Comparison of ENCODE assay signal across 1 cellular context in the genomic region with DNA sequence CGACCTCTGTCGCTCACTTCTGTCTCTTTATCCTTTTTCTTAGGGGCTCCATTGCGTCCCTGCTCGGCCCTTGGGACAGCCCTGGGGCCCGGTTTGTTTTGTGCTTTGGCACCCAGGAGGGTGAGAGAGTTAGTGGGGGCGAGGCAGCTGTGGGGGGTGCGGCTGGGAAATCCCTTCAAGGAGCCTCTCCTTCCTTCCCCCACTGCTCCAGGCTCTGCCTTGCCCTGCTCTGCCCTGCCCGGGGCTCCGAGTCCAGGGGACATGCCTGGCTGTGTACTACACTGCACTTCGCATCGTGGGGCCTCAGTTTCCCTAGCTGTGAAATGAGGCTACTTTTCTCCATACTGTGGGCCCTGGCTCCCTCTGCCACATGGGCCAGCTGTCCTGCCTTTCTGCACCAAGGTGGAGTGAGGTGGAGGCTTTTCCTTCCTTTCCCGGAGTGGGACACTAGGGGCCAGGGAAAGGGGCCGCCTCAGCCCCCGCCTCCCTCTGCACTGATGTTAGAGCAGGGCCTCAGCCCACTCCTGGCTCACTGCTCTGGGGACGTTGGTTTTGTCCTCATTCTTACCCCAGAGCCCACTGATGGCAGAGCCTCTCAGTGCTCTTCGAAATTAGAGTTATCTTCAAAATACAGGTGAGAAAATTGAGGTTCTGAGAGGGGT.
TF ChIP-seq lines count a peak whose summit lies in the region.

No MANE protein-coding gene starts in this region.

TF ChIP-seq in H1, 55 proteins besides CTCF, POLR2A, EP300 and RAD21:
- TF ChIP-seq CREB1 (IDR thresholded peaks at IDR 0.05) (no peak), RXRA (IDR thresholded peaks at IDR 0.05; ENCODE audit: insufficient read depth, low read depth, low read length) (no peak), FOSL1 (IDR thresholded peaks at IDR 0.05; ENCODE audit: insufficient read depth, low read depth, low read length) (no peak), JUND (IDR thresholded peaks at IDR 0.05; ENCODE audit: low read length) (no peak), HDAC2 (IDR thresholded peaks at IDR 0.05; ENCODE audit: borderline replicate concordance in 1 of 2, low read depth in 2 of 2, low read length in 2 of 2) (no peak), HDAC6 (IDR thresholded peaks at IDR 0.05; ENCODE audit: low read depth, low read length) (no peak), POLR2AphosphoS5 (IDR thresholded peaks at IDR 0.05; ENCODE audit: low read depth, low read length) (no peak), TEAD4 (IDR thresholded peaks at IDR 0.05; ENCODE audit: low read depth, low read length) (no peak), SP4 (IDR thresholded peaks at IDR 0.05; ENCODE audit: low read length) (no peak), CHD7 (IDR thresholded peaks at IDR 0.05; ENCODE audit: insufficient replicate concordance, low read length) (no peak)
